In genomic region chr21:34202553-34203332, GRCh38 we compare ENCODE assay signal across 8 cellular contexts.
DNase-seq lines count a peak whose midpoint lies in the region; ATAC-seq, FAIRE-seq and TF ChIP-seq lines count a peak whose summit lies in the region.

No MANE protein-coding gene starts in this region.

- H3K79me2 ChIP-seq in endothelial cell of umbilical vein (ENCODE audit: control insufficient read depth, insufficient read depth, low read length) (no peaks in the 10 kb centered on the region), neural progenitor cell (ENCODE audit: low read depth) (no peaks in the 10 kb centered on the region)

- no peak for FAIRE-seq in endothelial cell of umbilical vein (lab: Jason Lieb, UNC)

- TF ChIP-seq CTCF in endothelial cell of umbilical vein (IDR thresholded peaks at IDR 0.05; ENCODE audit: extremely low read depth in 1 of 2, insufficient read depth in 1 of 2, low read depth in 1 of 2, low read length in 2 of 2) (no peak), neural progenitor cell (IDR thresholded peaks at IDR 0.05) (no peak)

- intact Hi-C loops in endothelial cell of umbilical vein (cut with micrococcal nuclease), result loop anchor here (1.0 to 5.0 kb wide), 3 partner anchors 110 to 278 kb away; partner anchors contain the start of genes MRPS6 and SLC5A3

- H3K9ac ChIP-seq in endothelial cell of umbilical vein (replicated peaks; ENCODE audit: extremely low read depth, insufficient read depth, low read length) (no peak overlapping the region), neural progenitor cell (no peak overlapping the region)

- peak overlapping the region in 2 of 3 donors; percentile 80 to 95 for H3K27ac Mint-ChIP-seq in CD4-positive, CD25-positive, alpha-beta regulatory T cell
- peak overlapping the region; percentile 96 for H3K27ac Mint-ChIP-seq in neural progenitor cell

- peaks cover 23 to 44% (median 27%) of the 10 kb centered on the region in 4 donors for H3K4me1 Mint-ChIP-seq in CD4-positive, CD25-positive, alpha-beta regulatory T cell
- peaks cover 80% of the 10 kb centered on the region for H3K4me1 Mint-ChIP-seq in neural progenitor cell

- peak overlapping the region; percentile 25 to 91 (median 74) for H3K4me3 Mint-ChIP-seq in CD4-positive, CD25-positive, alpha-beta regulatory T cell
- H3K4me3 Mint-ChIP-seq in neural progenitor cell, result peak overlapping the region; percentile 83

- ATAC-seq in CD4-positive, CD25-positive, alpha-beta regulatory T cell (ENCODE audit: low read depth in 2 of 2), result no peak

- no peak for TF ChIP-seq POLR2A in endothelial cell of umbilical vein (IDR thresholded peaks at IDR 0.05; ENCODE audit: low read depth, low read length)

- no peak overlapping the region for H3K4me3 ChIP-seq in CD4-positive, CD25-positive, alpha-beta regulatory T cell (ENCODE audit: low read depth, low read length)
- H3K4me3 ChIP-seq in endothelial cell of umbilical vein (replicated peaks in 1 of 3; ENCODE audit: insufficient read depth in 1 of 3, low read depth in 1 of 3, low read length in 3 of 3), result peak overlapping the region in 1 of 3 experiments; percentile 46
- peak overlapping the region; percentile 42 for H3K4me3 ChIP-seq in neural progenitor cell

- H3K4me2 ChIP-seq in endothelial cell of umbilical vein (ENCODE audit: insufficient read depth, low read length) (peak overlapping the region; percentile 73), neural progenitor cell (peak overlapping the region; percentile 77)

- dilution Hi-C loops in endothelial cell of umbilical vein (cut with MboI; ENCODE audit: extremely low pct_ligation_motif_present, low sequenced_read_pairs), result no loop called here

- peaks cover 0 to 2% (median 0%) of the 10 kb centered on the region in 7 donors for H3K9me3 Mint-ChIP-seq in CD4-positive, CD25-positive, alpha-beta regulatory T cell
- no peaks in the 10 kb centered on the region for H3K9me3 Mint-ChIP-seq in neural progenitor cell

- H3K9me1 ChIP-seq in endothelial cell of umbilical vein (replicated peaks; ENCODE audit: control insufficient read depth, extremely low read depth, insufficient read depth, low read length), result no peaks in the 10 kb centered on the region

- CTCF ChIA-PET in endothelial cell of umbilical vein (lab: Charles Lee), result interaction anchor here (0.6 to 7.7 kb wide), 32 partner anchors 9 to 284 kb away, joined by 3 to 218 read pairs (median 4); partner anchors contain the start of genes MRPS6 and SLC5A3

- H3K36me3 Mint-ChIP-seq in CD4-positive, CD25-positive, alpha-beta regulatory T cell, result no peaks in the 10 kb centered on the region
- H3K36me3 Mint-ChIP-seq in neural progenitor cell, result peaks cover 5% of the 10 kb centered on the region

- H3K27me3 ChIP-seq in CD4-positive, CD25-positive, alpha-beta regulatory T cell (ENCODE audit: control insufficient read depth, insufficient read depth, low read length), result no peaks in the 10 kb centered on the region
- H3K27me3 ChIP-seq in endothelial cell of umbilical vein (ENCODE audit: control insufficient read depth in 2 of 2, insufficient read depth in 2 of 2, low read length in 2 of 2), result peaks cover 0 to 7% of the 10 kb centered on the region in 2 experiments
- no peaks in the 10 kb centered on the region for H3K27me3 ChIP-seq in neural progenitor cell

- no peak overlapping the region for H3K27ac ChIP-seq in CD4-positive, CD25-positive, alpha-beta regulatory T cell (ENCODE audit: insufficient read depth, low read length, poor library complexity, severe bottlenecking)
- H3K27ac ChIP-seq in endothelial cell of umbilical vein (ENCODE audit: insufficient read depth, low read depth, low read length), result no peak overlapping the region
- peak overlapping the region; percentile 16 for H3K27ac ChIP-seq in neural progenitor cell

- H3K9me3 ChIP-seq in CD4-positive, CD25-positive, alpha-beta regulatory T cell (ENCODE audit: control insufficient read depth in 2 of 2, low read length in 2 of 2), result no peaks in the 10 kb centered on the region
- H3K9me3 ChIP-seq in endothelial cell of umbilical vein (replicated peaks; ENCODE audit: control insufficient read depth, insufficient read depth, low read length), result no peaks in the 10 kb centered on the region
- no peaks in the 10 kb centered on the region for H3K9me3 ChIP-seq in neural progenitor cell (ENCODE audit: low read depth)

- BruUV-seq in endothelial cell of umbilical vein (replicated peaks; lab: Mats Ljungman, UMichigan), result no TSS peak

- peaks cover 69% of the 10 kb centered on the region for H3F3A ChIP-seq in neural progenitor cell (ENCODE audit: low read depth)

- H4K20me1 ChIP-seq in endothelial cell of umbilical vein (replicated peaks; ENCODE audit: control insufficient read depth, extremely low read depth, insufficient read depth, low read length), result no peaks in the 10 kb centered on the region
- H4K20me1 ChIP-seq in neural progenitor cell (ENCODE audit: low read depth), result no peaks in the 10 kb centered on the region

- no peaks in the 10 kb centered on the region for H3K27me3 Mint-ChIP-seq in CD4-positive, CD25-positive, alpha-beta regulatory T cell
- peaks cover 8% of the 10 kb centered on the region for H3K27me3 Mint-ChIP-seq in neural progenitor cell (ENCODE audit: insufficient read depth, low read depth)

- H3K36me3 ChIP-seq in CD4-positive, CD25-positive, alpha-beta regulatory T cell (ENCODE audit: control insufficient read depth, insufficient read depth, low read length), result no peaks in the 10 kb centered on the region
- H3K36me3 ChIP-seq in endothelial cell of umbilical vein (ENCODE audit: control insufficient read depth in 2 of 2, extremely low read depth in 1 of 2, insufficient read depth in 2 of 2, low read length in 2 of 2), result no peaks in the 10 kb centered on the region
- H3K36me3 ChIP-seq in neural progenitor cell, result no peaks in the 10 kb centered on the region

- H2AFZ ChIP-seq in endothelial cell of umbilical vein (ENCODE audit: low read depth, low read length) (peak overlapping the region; percentile 79), neural progenitor cell (replicated peaks) (peak overlapping the region; percentile 94)

- POLR2A ChIA-PET in endothelial cell of umbilical vein (lab: Charles Lee), result no interaction called here

- H3K4me1 ChIP-seq in CD4-positive, CD25-positive, alpha-beta regulatory T cell (ENCODE audit: control insufficient read depth, insufficient read depth, low read length, poor library complexity, severe bottlenecking), result peaks cover 34% of the 10 kb centered on the region
- H3K4me1 ChIP-seq in endothelial cell of umbilical vein (ENCODE audit: control insufficient read depth, extremely low read depth, insufficient read depth, low read length) (peaks cover 6% of the 10 kb centered on the region), neural progenitor cell (peaks cover 62% of the 10 kb centered on the region)

- no peak for DNase-seq in CD4-positive, CD25-positive, alpha-beta regulatory T cell
- DNase-seq in NOMO-1 treated with DMSO at 0.1 percent for 48 hours (lab: John Stamatoyannopoulos, UW; ENCODE audit: unreplicated experiment), result peak; percentile 51
- no peak for DNase-seq in endothelial cell of umbilical vein (ENCODE audit: low read depth, low spot score)
- DNase-seq in neural progenitor cell (ENCODE audit: low spot score), result peak; percentile 73
- DNase-seq in cerebellum (ENCODE audit: low spot score), result no peak
- no peak for DNase-seq in germinal center (ENCODE audit: low spot score)
- DNase-seq in NCI-H2196 treated with DMSO at 0.1 percent for 48 hours (lab: John Stamatoyannopoulos, UW; ENCODE audit: unreplicated experiment), result no peak
- DNase-seq in UCSD-AML1 (lab: John Stamatoyannopoulos, UW; ENCODE audit: unreplicated experiment), result no peak

TF ChIP-seq in endothelial cell of umbilical vein, 7 proteins besides CTCF, POLR2A, EP300 and RAD21:
- TF ChIP-seq EZH2 (IDR thresholded peaks at IDR 0.05; ENCODE audit: borderline replicate concordance, low read depth, low read length, severe bottlenecking) (no peak), GATA2 (IDR thresholded peaks at IDR 0.05; ENCODE audit: insufficient read depth, insufficient read length, low read depth, low read length) (no peak), POLR2AphosphoS5 (IDR thresholded peaks at IDR 0.05; ENCODE audit: insufficient read depth, low read depth, low read length) (no peak), FOS (IDR thresholded peaks at IDR 0.05; ENCODE audit: borderline replicate concordance, insufficient read depth, low read length) (no peak), JUN (IDR thresholded peaks at IDR 0.05; ENCODE audit: borderline replicate concordance, insufficient read depth, insufficient read length, low read depth) (no peak), MYC (IDR thresholded peaks at IDR 0.05; ENCODE audit: low read depth, low read length) (no peak), MAX (IDR thresholded peaks at IDR 0.05; ENCODE audit: insufficient read depth, insufficient read length) (no peak)

Comparison
In these comparisons a context has a peak if more than half of its experiments do, and no peak if none do; other contexts are left out.
1. DNase-seq: peak in NOMO-1 treated with DMSO at 0.1 percent for 48 hours (single experiment) and neural progenitor cell (single experiment); none in CD4-positive, CD25-positive, alpha-beta regulatory T cell (0 of 3), endothelial cell of umbilical vein (single experiment), cerebellum (single experiment), germinal center (single experiment), NCI-H2196 treated with DMSO at 0.1 percent for 48 hours (single experiment) and UCSD-AML1 (single experiment).